8 cellular contexts compared by ENCODE assay signal in genomic region chr7:64795176-64795575, GRCh38. TPM values are rescaled to one million over a fixed set of nuclear protein-coding genes. Genes with fewer than 3 reads are reported as not detected.
DNase-seq lines count a peak whose midpoint lies in the region; ATAC-seq, FAIRE-seq and TF ChIP-seq lines count a peak whose summit lies in the region.

No MANE protein-coding gene starts in this region.

- H3K9me3 Mint-ChIP-seq in HFFc6 = no peaks in the 10 kb centered on the region

- H3K27me3 Mint-ChIP-seq in HFFc6 (ENCODE audit: insufficient read depth) = peaks cover 5% of the 10 kb centered on the region; the same call in 1 of the 2 replicates

- TF ChIP-seq RAD21 in A549 (conservative IDR thresholded peaks at IDR 0.05 in 1 of 2, IDR thresholded peaks at IDR 0.05 in 1 of 2) = no peak

- CTCF ChIA-PET in A549 (lab: Yijun Ruan, JAX) = no interaction called here

- H3K4me1 Mint-ChIP-seq in HFFc6 (ENCODE audit: low read depth) = peaks cover 26% of the 10 kb centered on the region

- ATAC-seq in A549 = no peak

- H3K4me1 ChIP-seq in A549 (no peaks in the 10 kb centered on the region), mononuclear cell (ENCODE audit: insufficient read depth, low read length) (peaks cover 14% of the 10 kb centered on the region)

- no peaks in the 10 kb centered on the region for H3K36me3 ChIP-seq in brain microvascular endothelial cell (replicated peaks)

- peaks cover 14% of the 10 kb centered on the region for H3K36me3 Mint-ChIP-seq in HFFc6 (ENCODE audit: low read depth)

- H3K4me2 ChIP-seq in A549 = peak overlapping the region; percentile 73

- DNase-seq in A549 (ENCODE audit: low read depth in 1 of 2, low spot score in 1 of 2) (no peak), HFFc6 (no peak), brain microvascular endothelial cell (no peak), cortex of kidney (lab: John Stamatoyannopoulos, UW) (no peak), HuH-7 (ENCODE audit: low spot score) (no peak), NCI-H2171 treated with DMSO at 0.1 percent for 48 hours (lab: John Stamatoyannopoulos, UW) (no peak)
- DNase-seq in activated CD4-positive, CD25-positive, alpha-beta regulatory T cell (lab: John Stamatoyannopoulos, UW) = no peak

- POLR2A ChIA-PET in A549 (lab: Yijun Ruan, JAX) = interaction anchor here (0.9 kb wide), 1 partner anchor 232 kb away, joined by 3 read pairs; the partner anchor contains the start of gene ZNF680

- H3K27ac ChIP-seq in A549 = peak overlapping the region in 1 of 2 experiments; percentile 91; a peak in 3 of 6 replicates
- no peak overlapping the region for H3K27ac ChIP-seq in brain microvascular endothelial cell

- H3K4me3 ChIP-seq in A549 (peak overlapping the region; percentile 58), brain microvascular endothelial cell (ENCODE audit: low read depth, low read length) (peak overlapping the region; percentile 91), mononuclear cell (ENCODE audit: low read length) (peak overlapping the region; percentile 63)

- TF ChIP-seq EP300 in A549 (IDR thresholded peaks at IDR 0.05) = no peak

- in situ Hi-C loops in brain microvascular endothelial cell (cut with HindIII; ENCODE audit: low pct_ligation_motif_present, low sequenced_read_pairs) = no loop called here

- H3K4me3 Mint-ChIP-seq in HFFc6 = peak overlapping the region; percentile 99

- FAIRE-seq in A549 (lab: Jason Lieb, UNC) = no peak

- no peaks in the 10 kb centered on the region for H3K27me3 ChIP-seq in brain microvascular endothelial cell (replicated peaks)
- no peaks in the 10 kb centered on the region for H3K27me3 ChIP-seq in mononuclear cell (ENCODE audit: insufficient read depth, low read length)

- WGBS in A549 (ENCODE audit: missing lambda C conversion rate) = 54% methylated on average over 1 of the region's 1 CpG

- H3K9me3 ChIP-seq in A549 = peaks cover 6% of the 10 kb centered on the region; the same call in 1 of the 3 replicates
- H3K9me3 ChIP-seq in mononuclear cell (ENCODE audit: low read depth, low read length) = no peaks in the 10 kb centered on the region

- peak overlapping the region; percentile 100 for H3K27ac Mint-ChIP-seq in HFFc6

- TF ChIP-seq CTCF in A549 (IDR thresholded peaks at IDR 0.05) (no peak), HFFc6 (IDR thresholded peaks at IDR 0.05) (no peak), brain microvascular endothelial cell (IDR thresholded peaks at IDR 0.05; ENCODE audit: low read depth, low read length, missing control alignments) (no peak)

- no peak for TF ChIP-seq POLR2A in A549 (IDR thresholded peaks at IDR 0.05; ENCODE audit: low read length)

TF ChIP-seq in A549, 52 proteins besides CTCF, POLR2A, EP300 and RAD21:
- TF ChIP-seq KDM1A (IDR thresholded peaks at IDR 0.05; ENCODE audit: low read depth) = no peak
- no peak for TF ChIP-seq MAX (IDR thresholded peaks at IDR 0.05)
- no peak for TF ChIP-seq HOXA7 (CRISPR knock-in tag; IDR thresholded peaks at IDR 0.05)
- no peak for TF ChIP-seq POLR2AphosphoS2 (conservative IDR thresholded peaks at IDR 0.05; ENCODE audit: low read length)
- TF ChIP-seq EHF (CRISPR knock-in tag; IDR thresholded peaks at IDR 0.05) = no peak
- no peak for TF ChIP-seq MYC (IDR thresholded peaks at IDR 0.05; ENCODE audit: borderline replicate concordance, low read length)
- no peak for TF ChIP-seq HOXB5 (CRISPR knock-in tag; IDR thresholded peaks at IDR 0.05)
- TF ChIP-seq JUN (IDR thresholded peaks at IDR 0.05) = no peak
- TF ChIP-seq ZFP36 (IDR thresholded peaks at IDR 0.05; ENCODE audit: borderline replicate concordance, partially characterized antibody) = no peak

RNA-seq across cellular contexts. Expression of gene ZNF138, which starts 0.9 kb away (rescaled TPM):
- polyA plus RNA-seq in A549 (2011; rRNA removed) = 6.3 TPM in 2 replicates
- polyA plus RNA-seq in A549 (2012; cell fraction: cytosol; rRNA removed) = 2.1 and 2.5 TPM in 2 replicates
- 1.4 and 2.2 TPM in 2 replicates for polyA plus RNA-seq in A549 (2012; cell fraction: nucleus; rRNA removed)
- 3.8 to 4.0 TPM (median 3.9 TPM) in 3 replicates for polyA plus RNA-seq in A549 (2017; fragmentation: RNase III; extraction: RNeasy Plus Mini Kit Qiagen cat#74134 plus additional on column Dnase treatment)
- polyA minus RNA-seq in A549 (2011; rRNA and poly(A)+ RNA removed) = 1.3 and 1.6 TPM in 2 replicates
- 1 to 10 TPM; 2.3 to 3.1 (median 2.6) TPM for total RNA-seq in HFFc6 (2021; fragmentation: NEBNext Ultra II Directional; extraction: Animal tissue kit (Norgen Biotek cat#: 25700))
- 9.3 TPM for total RNA-seq in mononuclear cell
